Comparison of ENCODE assay signal across 9 cellular contexts in the genomic region with DNA sequence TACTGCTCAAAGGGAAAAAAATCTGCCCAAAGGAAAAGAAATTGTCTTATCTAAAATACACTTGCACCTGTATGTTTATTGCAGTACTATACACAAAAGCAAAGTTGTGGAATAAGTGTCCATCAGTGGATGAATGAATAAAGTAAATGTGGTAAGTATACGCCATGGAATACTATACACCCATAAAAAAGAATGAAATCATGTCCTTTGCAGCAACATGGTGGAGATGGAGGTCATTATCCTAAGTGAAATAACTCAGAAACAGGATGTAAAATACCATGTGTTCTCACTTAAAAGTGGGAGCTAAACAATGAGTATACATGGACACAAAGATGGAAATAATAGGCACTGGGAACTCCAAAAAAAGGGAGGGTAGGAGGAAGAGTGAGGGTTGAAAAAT. TPM values are rescaled to one million over a fixed set of nuclear protein-coding genes. Genes with fewer than 3 reads are reported as not detected.
"Had no signal": no experiment of that assay in that cellular context is flagged by ENCODE, and none has a peak within 500 bp of the region (broad histone marks: within the 10 kb centered on the region; RNA-seq: fewer than 3 reads in every experiment).

No MANE protein-coding gene starts in this region.

- DNase-seq: GDM1, GF-D8 had no signal

- FAIRE-seq: G401.6, GM12878, GM12891, GM12892, GM18507, GM19239 had no signal

- H3K4me3 ChIP-seq: GM12878 had no signal

- ATAC-seq: GM12878 had no signal

RNA-seq across cellular contexts. Expression of a gene that starts 3.8 kb away (rescaled TPM):
- total RNA-seq: G401, GM12878 had no signal
